In genomic region chr3:157107644-157108133, GRCh38 we compare ENCODE assay signal across 1 cellular context.
TF ChIP-seq lines count a peak whose summit lies in the region.

No MANE protein-coding gene starts in this region.

TF ChIP-seq in K562, 482 proteins besides CTCF, POLR2A, EP300 and RAD21 (continued from another document and continues in another):
- TF ChIP-seq ZBTB43 (CRISPR knock-in tag; IDR thresholded peaks at IDR 0.05) (no peak), SRF (CRISPR knock-in tag; IDR thresholded peaks at IDR 0.05) (0 out of 4 replicates have a peak, but pooled peaks of 1 of the 2 experiments have one; percentile 34), TARDBP (IDR thresholded peaks at IDR 0.05) (no peak), ZNF785 (CRISPR knock-in tag; IDR thresholded peaks at IDR 0.05) (no peak), RNF219 (CRISPR knock-in tag; IDR thresholded peaks at IDR 0.05) (no peak), RREB1 (CRISPR knock-in tag; IDR thresholded peaks at IDR 0.05) (no peak), ZZZ3 (IDR thresholded peaks at IDR 0.05) (no peak), SMARCE1 (IDR thresholded peaks at IDR 0.05) (peak; percentile 68), PML (IDR thresholded peaks at IDR 0.05; ENCODE audit: low read length) (peak; percentile 21; the same call in 1 of the 2 replicates), GTF2E2 (tag; IDR thresholded peaks at IDR 0.05) (no peak), PKNOX1 (IDR thresholded peaks at IDR 0.05) (peak; percentile 88), HNRNPUL1 (IDR thresholded peaks at IDR 0.05; ENCODE audit: low read length) (no peak), SRSF9 (IDR thresholded peaks at IDR 0.05; ENCODE audit: borderline replicate concordance, low read depth, low read length) (no peak), RBM39 (optimal IDR thresholded peaks at IDR 0.05; ENCODE audit: low read depth, low read length) (no peak), TAF1 (IDR thresholded peaks at IDR 0.05; ENCODE audit: control insufficient read depth, extremely low read depth, insufficient read depth, low read length, severe bottlenecking) (no peak), ZC3H11A (IDR thresholded peaks at IDR 0.05; ENCODE audit: low read depth, low read length) (no peak), KAT7 (CRISPR knock-in tag; IDR thresholded peaks at IDR 0.05; ENCODE audit: borderline replicate concordance) (no peak), CREB1 (IDR thresholded peaks at IDR 0.05) (no peak), CREB1 (CRISPR knock-in tag; IDR thresholded peaks at IDR 0.05) (no peak), HMG20A (CRISPR knock-in tag; conservative IDR thresholded peaks at IDR 0.05) (no peak), RBBP5 (IDR thresholded peaks at IDR 0.05; ENCODE audit: borderline replicate concordance, insufficient read depth, low read length, poor library complexity, severe bottlenecking) (no peak), ZBED1 (IDR thresholded peaks at IDR 0.05) (no peak), DLX4 (CRISPR knock-in tag; IDR thresholded peaks at IDR 0.05) (no peak), NCOA4 (IDR thresholded peaks at IDR 0.05; ENCODE audit: partially characterized antibody) (no peak), MCM3 (IDR thresholded peaks at IDR 0.05) (no peak), TEAD1 (CRISPR knock-in tag; IDR thresholded peaks at IDR 0.05) (peak in 1 of 2 experiments; percentile 66; a peak in 2 of 4 replicates), ZBTB34 (CRISPR knock-in tag; IDR thresholded peaks at IDR 0.05) (no peak), PHF21A (IDR thresholded peaks at IDR 0.05; ENCODE audit: borderline replicate concordance, low read depth) (no peak), STAT5A (IDR thresholded peaks at IDR 0.05; ENCODE audit: borderline replicate concordance, low read length) (peak; percentile 78), TRIM24 (IDR thresholded peaks at IDR 0.05) (peak in 1 of 2 experiments; percentile 56; a peak in 2 of 4 replicates), ZNF551 (CRISPR knock-in tag; IDR thresholded peaks at IDR 0.05) (no peak), ZNF280A (IDR thresholded peaks at IDR 0.05; ENCODE audit: low read depth, partially characterized antibody) (no peak), CBX1 (IDR thresholded peaks at IDR 0.05; ENCODE audit: low read depth) (peak; percentile 57; the same call in 1 of the 2 replicates), MCM5 (IDR thresholded peaks at IDR 0.05; ENCODE audit: low read depth) (no peak), ZSCAN32 (CRISPR knock-in tag; IDR thresholded peaks at IDR 0.05) (no peak), PRMT5 (CRISPR knock-in tag; IDR thresholded peaks at IDR 0.05) (no peak), TBL1XR1 (IDR thresholded peaks at IDR 0.05; ENCODE audit: low read length in 2 of 2) (peak in 1 of 2 experiments; percentile 86; a peak in 2 of 4 replicates), AFF1 (IDR thresholded peaks at IDR 0.05; ENCODE audit: low read depth in 1 of 2, partially characterized antibody in 2 of 2) (peak in 1 of 2 experiments; percentile 57), HLTF (IDR thresholded peaks at IDR 0.05) (no peak), ZNF398 (CRISPR knock-in tag; IDR thresholded peaks at IDR 0.05) (no peak), ZNF282 (CRISPR knock-in tag; IDR thresholded peaks at IDR 0.05) (no peak), PHF20 (IDR thresholded peaks at IDR 0.05; ENCODE audit: partially characterized antibody) (no peak), MLX (CRISPR knock-in tag; conservative IDR thresholded peaks at IDR 0.05) (no peak)
